Comparison of ENCODE assay signal across 1 cellular context in genomic region chr19:30060872-30061556, GRCh38.
TF ChIP-seq lines count a peak whose summit lies in the region.

No MANE protein-coding gene starts in this region.

TF ChIP-seq in GM23338, 12 proteins besides CTCF, POLR2A, EP300 and RAD21 (continued from another document):
- TF ChIP-seq, protein P1, sequence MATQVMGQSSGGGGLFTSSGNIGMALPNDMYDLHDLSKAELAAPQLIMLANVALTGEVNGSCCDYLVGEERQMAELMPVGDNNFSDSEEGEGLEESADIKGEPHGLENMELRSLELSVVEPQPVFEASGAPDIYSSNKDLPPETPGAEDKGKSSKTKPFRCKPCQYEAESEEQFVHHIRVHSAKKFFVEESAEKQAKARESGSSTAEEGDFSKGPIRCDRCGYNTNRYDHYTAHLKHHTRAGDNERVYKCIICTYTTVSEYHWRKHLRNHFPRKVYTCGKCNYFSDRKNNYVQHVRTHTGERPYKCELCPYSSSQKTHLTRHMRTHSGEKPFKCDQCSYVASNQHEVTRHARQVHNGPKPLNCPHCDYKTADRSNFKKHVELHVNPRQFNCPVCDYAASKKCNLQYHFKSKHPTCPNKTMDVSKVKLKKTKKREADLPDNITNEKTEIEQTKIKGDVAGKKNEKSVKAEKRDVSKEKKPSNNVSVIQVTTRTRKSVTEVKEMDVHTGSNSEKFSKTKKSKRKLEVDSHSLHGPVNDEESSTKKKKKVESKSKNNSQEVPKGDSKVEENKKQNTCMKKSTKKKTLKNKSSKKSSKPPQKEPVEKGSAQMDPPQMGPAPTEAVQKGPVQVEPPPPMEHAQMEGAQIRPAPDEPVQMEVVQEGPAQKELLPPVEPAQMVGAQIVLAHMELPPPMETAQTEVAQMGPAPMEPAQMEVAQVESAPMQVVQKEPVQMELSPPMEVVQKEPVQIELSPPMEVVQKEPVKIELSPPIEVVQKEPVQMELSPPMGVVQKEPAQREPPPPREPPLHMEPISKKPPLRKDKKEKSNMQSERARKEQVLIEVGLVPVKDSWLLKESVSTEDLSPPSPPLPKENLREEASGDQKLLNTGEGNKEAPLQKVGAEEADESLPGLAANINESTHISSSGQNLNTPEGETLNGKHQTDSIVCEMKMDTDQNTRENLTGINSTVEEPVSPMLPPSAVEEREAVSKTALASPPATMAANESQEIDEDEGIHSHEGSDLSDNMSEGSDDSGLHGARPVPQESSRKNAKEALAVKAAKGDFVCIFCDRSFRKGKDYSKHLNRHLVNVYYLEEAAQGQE (IDR thresholded peaks at IDR 0.05; ENCODE audit: unreplicated experiment) = no peak
- TF ChIP-seq EZH2phosphoT487 (IDR thresholded peaks at IDR 0.05; ENCODE audit: unreplicated experiment) = no peak
- TF ChIP-seq ZNF114 (CRISPR knock-in tag; IDR thresholded peaks at IDR 0.05) = no peak
